ENCODE assay signal across 31 cellular contexts in the genomic region with DNA sequence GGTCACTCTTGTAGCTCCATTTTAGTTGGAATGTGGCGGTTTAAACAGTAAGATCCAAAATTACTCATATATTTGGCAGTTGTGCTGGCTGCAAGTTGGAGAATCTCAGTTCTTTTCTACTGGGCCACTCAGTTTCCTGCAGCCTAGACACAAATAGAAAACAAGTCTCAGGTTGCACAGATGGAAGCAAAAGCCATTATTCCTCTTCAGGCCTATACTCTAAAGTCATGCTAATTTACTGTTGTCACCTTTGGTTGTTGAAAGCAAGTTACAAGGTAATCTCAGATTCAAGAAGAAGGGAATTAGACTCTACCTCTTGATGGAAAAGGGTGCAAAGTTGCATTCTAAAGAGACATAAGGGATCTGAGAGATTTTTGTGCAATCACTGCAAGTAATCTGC.
"Had no signal": no experiment of that assay in that cellular context is flagged by ENCODE, and none has a peak within 500 bp of the region (broad histone marks: within the 10 kb centered on the region; RNA-seq: fewer than 3 reads in every experiment).

No MANE protein-coding gene starts in this region.

- H3K4me3 ChIP-seq: adrenal gland, cardiac muscle cell, PC-9 had no signal

- DNase-seq: activated CD4-positive, alpha-beta T cell treated with anti-CD3 and anti-CD28 coated beads for 1 hour; activated CD4-positive, alpha-beta T cell treated with anti-CD3 and anti-CD28 coated beads for 48 hours; activated CD4-positive, CD25-positive, alpha-beta regulatory T cell; activated CD8-positive, alpha-beta T cell treated with anti-CD3 and anti-CD28 coated beads, Interleukin-2, amount 10 ng/mL, durations not matched to agents 7 days and 5 days; activated gamma-delta T cell treated with Interleukin-2 at 50 U/mL for 16 hours; activated naive CD4-positive, alpha-beta T cell treated with anti-CD3 and anti-CD28 coated beads for 36 hours; activated T-cell treated with anti-CD3 and anti-CD28 coated beads for 4 hours; activated T-cell treated with anti-CD3 and anti-CD28 coated beads, Interleukin-2, amount 50 U/mL, for 4 hours; adrenal gland; KG1; NCI-H1092 treated with DMSO at 0.1 percent for 48 hours; NCI-H1417; NCI-H146; NCI-H187; NCI-H2029 treated with DMSO at 0.1 percent for 48 hours; NCI-H345; NCI-H524 treated with DMSO at 0.1 percent for 48 hours; PC-9; SIG-M5; SW 1271; T-helper 1 cell; T-helper 2 cell; T-helper 9 cell had no signal

- H3K27me3 Mint-ChIP-seq: central memory CD8-positive, alpha-beta T cell had no signal

- H3K36me3 Mint-ChIP-seq: activated naive CD4-positive, alpha-beta T cell treated with anti-CD3 and anti-CD28 coated beads, Interleukin-2, amount 50 U/mL, for 72 hours had no signal

- H3K9me3 Mint-ChIP-seq: activated T-cell treated with anti-CD3 and anti-CD28 coated beads, Interleukin-2, amount 50 U/mL, for 4 hours; activated T-helper 1 cell treated with anti-CD3 and anti-CD28 coated beads, Interleukin-12 subunit alpha, Interleukin-12 subunit beta, Interleukin-2, Interleukin-4 antibody, amounts not matched to agents 30 ng/mL and 10 ng/mL and 1 ng/mL, durations not matched to agents 14 hours and 24 hours and 36 hours had no signal

- H3K27ac Mint-ChIP-seq: activated CD8-positive, alpha-beta T cell treated with anti-CD3 and anti-CD28 coated beads, Interleukin-2, amount 10 ng/mL, durations not matched to agents 7 days and 5 days; activated naive CD4-positive, alpha-beta T cell treated with anti-CD3 and anti-CD28 coated beads for 36 hours; activated naive CD4-positive, alpha-beta T cell treated with anti-CD3 and anti-CD28 coated beads, Interleukin-2, amount 50 U/mL, for 72 hours; activated T-helper 1 cell treated with anti-CD3 and anti-CD28 coated beads, Interleukin-12 subunit alpha, Interleukin-12 subunit beta, Interleukin-2, Interleukin-4 antibody, amounts not matched to agents 30 ng/mL and 10 ng/mL and 1 ng/mL, durations not matched to agents 14 hours and 24 hours and 36 hours had no signal

- H2AFZ ChIP-seq: PC-9 had no signal

- ATAC-seq: activated CD8-positive, alpha-beta T cell treated with anti-CD3 and anti-CD28 coated beads, Interleukin-2, amount 10 ng/mL, durations not matched to agents 7 days and 5 days; activated naive CD4-positive, alpha-beta T cell treated with anti-CD3 and anti-CD28 coated beads, Interleukin-2, amount 50 U/mL, for 72 hours; activated T-cell treated with anti-CD3 and anti-CD28 coated beads, Interleukin-2, amount 50 U/mL, for 4 hours; Right ventricle myocardium inferior; SK-N-SH treated with all-trans-retinoic acid at 6 μM for 48 hours had no signal

- H3K27ac ChIP-seq: adrenal gland, cardiac muscle cell, PC-9, RWPE1, VCaP had no signal

- H3K4me2 ChIP-seq: PC-9 had no signal

- H3K36me3 ChIP-seq: adrenal gland, cardiac muscle cell had no signal

- H3K4me1 ChIP-seq: adrenal gland had no signal

- H3K4me3 Mint-ChIP-seq: activated CD8-positive, alpha-beta T cell treated with anti-CD3 and anti-CD28 coated beads, Interleukin-2, amount 10 ng/mL, durations not matched to agents 7 days and 5 days; activated naive CD4-positive, alpha-beta T cell treated with anti-CD3 and anti-CD28 coated beads for 36 hours; activated T-cell treated with anti-CD3 and anti-CD28 coated beads, Interleukin-2, amount 50 U/mL, for 4 hours; activated T-helper 1 cell treated with anti-CD3 and anti-CD28 coated beads, Interleukin-12 subunit alpha, Interleukin-12 subunit beta, Interleukin-2, Interleukin-4 antibody, amounts not matched to agents 30 ng/mL and 10 ng/mL and 1 ng/mL, durations not matched to agents 14 hours and 24 hours and 36 hours; central memory CD8-positive, alpha-beta T cell had no signal

- H3K9me3 ChIP-seq: adrenal gland had no signal

- H3K27me3 ChIP-seq: adrenal gland, cardiac muscle cell had no signal

- H3K4me1 Mint-ChIP-seq: central memory CD8-positive, alpha-beta T cell had no signal
